ENCODE assay signal across 11 cellular contexts in the genomic region with DNA sequence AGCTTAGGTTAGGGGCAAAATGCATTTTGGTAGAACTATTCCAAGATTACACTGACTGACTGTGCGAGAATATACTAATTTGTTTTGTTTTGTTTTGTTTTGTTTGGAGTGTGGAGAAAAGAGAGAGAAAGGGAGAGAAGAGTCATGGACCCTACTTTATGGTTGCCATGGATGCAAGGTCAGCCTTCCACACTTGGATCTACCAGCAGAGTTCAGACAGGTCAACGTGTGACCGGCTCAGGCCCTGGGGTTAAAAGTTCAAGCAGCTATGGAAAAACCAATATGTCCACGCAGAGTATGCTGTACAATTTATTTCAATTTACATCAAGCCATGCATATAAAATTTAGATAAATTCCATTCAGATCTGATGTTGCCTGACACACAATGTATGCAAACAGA.
DNase-seq lines count a peak whose midpoint lies in the region; ATAC-seq, FAIRE-seq and TF ChIP-seq lines count a peak whose summit lies in the region.
"Had no signal": no experiment of that assay in that cellular context is flagged by ENCODE, and none has a peak within 500 bp of the region (broad histone marks: within the 10 kb centered on the region; RNA-seq: fewer than 3 reads in every experiment).

No MANE protein-coding gene starts in this region.

- TF ChIP-seq RAD21 in A549 (conservative IDR thresholded peaks at IDR 0.05 in 1 of 2, IDR thresholded peaks at IDR 0.05 in 1 of 2) (no peak), K562 (CRISPR knock-in tag; conservative IDR thresholded peaks at IDR 0.05 in 1 of 2, IDR thresholded peaks at IDR 0.05 in 1 of 2) (no peak)

- no peaks in the 10 kb centered on the region for H3K9me3 ChIP-seq in A549
- no peaks in the 10 kb centered on the region for H3K9me3 ChIP-seq in K562 (replicated peaks; ENCODE audit: control insufficient read depth, insufficient read depth, low read depth, low read length)
- H3K9me3 ChIP-seq in right lobe of liver, result no peaks in the 10 kb centered on the region
- H3K9me3 ChIP-seq in GM23248 (ENCODE audit: low read depth), result no peaks in the 10 kb centered on the region
- H3K9me3 ChIP-seq: BE2C had no signal

- H3K4me1 ChIP-seq in A549, result no peaks in the 10 kb centered on the region
- peaks cover 0 to 8% of the 10 kb centered on the region in 2 experiments; a peak in 4 of 5 replicates for H3K4me1 ChIP-seq in K562 (replicated peaks in 1 of 2; ENCODE audit: control insufficient read depth in 2 of 2, insufficient read depth in 2 of 2, low read length in 2 of 2)
- no peaks in the 10 kb centered on the region for H3K4me1 ChIP-seq in right lobe of liver
- H3K4me1 ChIP-seq in GM23248 (ENCODE audit: insufficient read depth), result no peaks in the 10 kb centered on the region
- H3K4me1 ChIP-seq: BE2C had no signal

- TF ChIP-seq CTCF in A549 (IDR thresholded peaks at IDR 0.05) (no peak), K562 (IDR thresholded peaks at IDR 0.05 in 2 of 3, conservative IDR thresholded peaks at IDR 0.05 in 1 of 3; ENCODE audit: insufficient read depth in 2 of 3, low read depth in 1 of 3, low read length in 3 of 3) (no peak), right lobe of liver (IDR thresholded peaks at IDR 0.05) (no peak)

- H3K9me2 ChIP-seq in GM23248 (ENCODE audit: insufficient read depth), result no peaks in the 10 kb centered on the region

- ATAC-seq in A549, result no peak
- no peak; the same call in 2 of the 3 replicates for ATAC-seq in K562
- peak in 3 of 4 donors; percentile 16 to 62 (median 61) for ATAC-seq in right lobe of liver
- ATAC-seq in GM21526 (IDR thresholded peaks at IDR 0.05; ENCODE audit: low FRiP score, unreplicated experiment), result no peak

- DNase-seq in A549 (ENCODE audit: low read depth in 1 of 2, low spot score in 1 of 2) (no peak), H54 (ENCODE audit: insufficient read length, low spot score) (no peak), K562 (ENCODE audit: extremely low read depth in 1 of 4, low spot score in 3 of 4) (peak in 1 of 4 experiments; percentile 51), right lobe of liver (no peak), GM23248 (no peak)
- no peak for DNase-seq in activated effector memory CD4-positive, alpha-beta T cell treated with anti-CD3 and anti-CD28 coated beads, Interleukin-2, amount 50 U/mL, for 16 hours
- DNase-seq: KG1 had no signal

- H3K79me2 ChIP-seq in K562 (ENCODE audit: control insufficient read depth, insufficient read depth, low read length) (no peaks in the 10 kb centered on the region), GM23248 (ENCODE audit: insufficient read depth) (no peaks in the 10 kb centered on the region)

- FAIRE-seq in A549 (lab: Jason Lieb, UNC), result peak; percentile 68
- peak; percentile 27 for FAIRE-seq in H54 (lab: Jason Lieb, UNC)
- FAIRE-seq in K562 (lab: Jason Lieb, UNC), result peak; percentile 19
- FAIRE-seq: D721Med had no signal

- H3K4me3 ChIP-seq in A549 (no peak overlapping the region), K562 (no peak overlapping the region), right lobe of liver (no peak overlapping the region), GM23248 (no peak overlapping the region)
- H3K4me3 ChIP-seq: GM23338 had no signal

- no peaks in the 10 kb centered on the region for H3K36me3 ChIP-seq in K562 (ENCODE audit: control insufficient read depth, insufficient read depth, low read length)
- H3K36me3 ChIP-seq in right lobe of liver, result no peaks in the 10 kb centered on the region
- no peaks in the 10 kb centered on the region for H3K36me3 ChIP-seq in GM23248 (ENCODE audit: low read depth)
- H3K36me3 ChIP-seq: BE2C had no signal

- TF ChIP-seq POLR2A in A549 (IDR thresholded peaks at IDR 0.05; ENCODE audit: low read length), result no peak
- TF ChIP-seq POLR2A in H54 (IDR thresholded peaks at IDR 0.05; ENCODE audit: low read depth, low read length), result no peak
- no peak for TF ChIP-seq POLR2A in K562 (conservative IDR thresholded peaks at IDR 0.05)
- TF ChIP-seq POLR2A in right lobe of liver (IDR thresholded peaks at IDR 0.05), result no peak

- POLR2A ChIA-PET in A549 (lab: Yijun Ruan, JAX), result no interaction called here
- POLR2A ChIA-PET in K562 (lab: Yijun Ruan, JAX), result no interaction called here

- no peaks in the 10 kb centered on the region for H3K9me1 ChIP-seq in K562 (ENCODE audit: control insufficient read depth, insufficient read depth, low read length)

- H3K27ac ChIP-seq in A549, result no peak overlapping the region
- H3K27ac ChIP-seq in K562 (ENCODE audit: extremely low read depth, low read depth, low read length), result no peak overlapping the region
- no peak overlapping the region for H3K27ac ChIP-seq in right lobe of liver
- no peak overlapping the region for H3K27ac ChIP-seq in GM23248

- H3K4me2 ChIP-seq in A549 (no peak overlapping the region), K562 (ENCODE audit: insufficient read depth, low read length) (no peak overlapping the region), GM23248 (ENCODE audit: unreplicated experiment) (no peak overlapping the region)
- H3K4me2 ChIP-seq: GM23338 had no signal

- no peak for TF ChIP-seq EP300 in A549 (IDR thresholded peaks at IDR 0.05)
- TF ChIP-seq EP300 in K562 (IDR thresholded peaks at IDR 0.05; ENCODE audit: low read length), result no peak

- intact Hi-C loops in K562 (cut with micrococcal nuclease) (loop anchor here (5.0 kb wide), 1 partner anchor 45 kb away; no protein-coding TSS in a partner anchor), right lobe of liver (cut with DNase I) (no loop called here)

- 70% methylated on average over 4 of the region's 4 CpGs for WGBS in A549 (ENCODE audit: missing lambda C conversion rate)
- 7% methylated on average over 4 of the region's 4 CpGs for WGBS in K562 (ENCODE audit: insufficient coverage, low coverage, missing lambda C conversion rate)
- 43% methylated on average over 4 of the region's 4 CpGs for WGBS in right lobe of liver (ENCODE audit: insufficient coverage, low coverage, low lambda C conversion rate, missing lambda C conversion rate)
- 56 to 61% methylated on average over 4 of the region's 4 CpGs for WGBS in GM23248 (ENCODE audit: low coverage in 1 of 2, low lambda C conversion rate in 2 of 2, missing lambda C conversion rate in 2 of 2), 2 experiments

- H4K20me1 ChIP-seq in K562 (replicated peaks; ENCODE audit: control insufficient read depth, insufficient read depth, low read length), result no peaks in the 10 kb centered on the region
- no peaks in the 10 kb centered on the region for H4K20me1 ChIP-seq in GM23248 (ENCODE audit: insufficient read depth)

- H3F3A ChIP-seq in GM23248 (ENCODE audit: insufficient read depth), result no peaks in the 10 kb centered on the region

- H2AFZ ChIP-seq in K562 (ENCODE audit: low read depth, low read length) (0 out of 2 replicates have a peak overlapping the region, but pooled peaks have one; percentile 8), GM23248 (no peak overlapping the region)
- H2AFZ ChIP-seq: GM23338 had no signal

- in situ Hi-C loops in K562 (cut with MboI) (no loop called here), GM23248 (cut with MboI) (no loop called here)

- no peaks in the 10 kb centered on the region for H3K27me3 ChIP-seq in K562 (ENCODE audit: control insufficient read depth in 2 of 2, insufficient read depth in 2 of 2, low read length in 2 of 2)
- peaks cover 0 to 3% of the 10 kb centered on the region in 2 donors for H3K27me3 ChIP-seq in right lobe of liver
- H3K27me3 ChIP-seq in GM23248 (replicated peaks; ENCODE audit: insufficient read depth), result peaks cover 96% of the 10 kb centered on the region

- H3K9ac ChIP-seq in K562 (ENCODE audit: insufficient read depth in 1 of 2, low read depth in 2 of 2, low read length in 2 of 2) (no peak overlapping the region), GM23248 (no peak overlapping the region)

- CTCF ChIA-PET in A549 (lab: Yijun Ruan, JAX), result interaction anchor here (0.5 to 3.6 kb wide), 33 partner anchors 9 to 318 kb away, joined by 3 to 44 read pairs (median 7); partner anchors contain the start of genes HOXB5 and HOXB9
- CTCF ChIA-PET in K562 (lab: Yijun Ruan, JAX; ENCODE audit: low intra/inter-chr PET ratio), result interaction anchor here (0.7 to 2.1 kb wide), 3 partner anchors 153 to 312 kb away, joined by 3 to 6 read pairs (median 4); partner anchors contain the start of gene HOXB5

- no TSS peak for BruUV-seq in K562 (replicated peaks; lab: Mats Ljungman, UMichigan)

TF ChIP-seq in A549, 52 proteins besides CTCF, POLR2A, EP300 and RAD21 (continues in another document):
- TF ChIP-seq EHF (CRISPR knock-in tag; IDR thresholded peaks at IDR 0.05) (no peak), CEBPB (IDR thresholded peaks at IDR 0.05) (no peak), FOXS1 (CRISPR knock-in tag; IDR thresholded peaks at IDR 0.05) (no peak), SMC3 (IDR thresholded peaks at IDR 0.05) (no peak), MAFK (IDR thresholded peaks at IDR 0.05; ENCODE audit: partially characterized antibody) (no peak), FOSL2 (IDR thresholded peaks at IDR 0.05) (no peak), FOSL2 (CRISPR knock-in tag; IDR thresholded peaks at IDR 0.05) (no peak), MYC (IDR thresholded peaks at IDR 0.05; ENCODE audit: borderline replicate concordance, low read length) (no peak), KDM1A (IDR thresholded peaks at IDR 0.05; ENCODE audit: low read depth) (no peak), TFCP2L1 (CRISPR knock-in tag; IDR thresholded peaks at IDR 0.05) (no peak), RFX5 (IDR thresholded peaks at IDR 0.05) (no peak), HEYL (CRISPR knock-in tag; IDR thresholded peaks at IDR 0.05) (no peak), RCOR1 (IDR thresholded peaks at IDR 0.05; ENCODE audit: low read depth, low read length) (no peak), HOXA7 (CRISPR knock-in tag; IDR thresholded peaks at IDR 0.05) (no peak)

TF ChIP-seq in K562, 482 proteins besides CTCF, POLR2A, EP300 and RAD21:
- TF ChIP-seq RFX1 (IDR thresholded peaks at IDR 0.05), result peak; percentile 60
- no peak for TF ChIP-seq ZNF174 (CRISPR knock-in tag; IDR thresholded peaks at IDR 0.05)

Comparison
In these comparisons a context has a peak if more than half of its experiments do, and no peak if none do; other contexts are left out.
1. ATAC-seq: peak in right lobe of liver (3 of 4); none in A549 (0 of 2), K562 (single experiment) and GM21526 (single experiment).